In the genomic region with DNA sequence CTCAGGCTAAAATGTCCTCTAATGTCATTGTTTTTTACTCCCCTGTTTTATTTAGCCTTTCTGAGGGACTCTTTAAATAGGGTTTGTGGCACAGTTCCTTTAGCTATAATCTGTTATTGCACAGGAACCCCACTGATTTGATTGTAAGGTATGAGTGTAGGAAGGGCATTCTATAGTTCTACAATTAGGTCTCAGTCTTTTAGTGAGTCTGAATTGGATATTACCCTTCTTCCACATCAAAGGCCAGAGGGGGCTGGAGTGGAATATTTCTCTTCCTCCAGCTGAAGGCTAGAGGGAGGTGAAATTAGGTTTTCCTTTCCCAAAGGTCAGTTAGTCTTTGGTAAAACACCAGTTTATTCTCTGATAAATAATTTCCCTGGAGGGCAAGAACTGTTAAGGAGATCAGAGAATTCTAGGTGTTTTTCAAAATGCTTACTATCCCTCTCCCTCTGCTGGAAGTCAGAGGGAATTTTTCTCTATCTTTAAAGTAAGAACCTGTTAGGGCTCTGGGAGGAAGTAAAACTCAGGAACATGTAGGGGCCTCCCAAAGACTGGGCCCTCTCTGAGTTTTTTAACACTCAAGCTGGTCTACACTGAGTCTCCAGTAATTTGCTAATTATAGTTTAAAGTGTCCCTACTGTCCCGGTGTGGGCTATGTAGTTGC, we compare ENCODE assay signal across 9 cellular contexts.
DNase-seq lines count a peak whose midpoint lies in the region; ATAC-seq and TF ChIP-seq lines count a peak whose summit lies in the region.
"Had no signal": no experiment of that assay in that cellular context is flagged by ENCODE, and none has a peak within 500 bp of the region (broad histone marks: within the 10 kb centered on the region; RNA-seq: fewer than 3 reads in every experiment).

No MANE protein-coding gene starts in this region.

- H3K27me3 ChIP-seq in thoracic aorta (replicated peaks; ENCODE audit: insufficient read depth): no peaks in the 10 kb centered on the region
- H3K27me3 ChIP-seq in CD4-positive, alpha-beta memory T cell (ENCODE audit: insufficient read depth, low read length): no peaks in the 10 kb centered on the region
- H3K27me3 ChIP-seq in gastroesophageal sphincter: no peaks in the 10 kb centered on the region
- H3K27me3 ChIP-seq: BLaER1 treated with 17β-estradiol and CSF1 and Interleukin-3, amounts not matched to agents 10 nM and 100 nM had no signal

- H3K4me1 ChIP-seq in OCI-LY7 (ENCODE audit: insufficient read depth, low read length, poor library complexity, severe bottlenecking) (no peaks in the 10 kb centered on the region), thoracic aorta (ENCODE audit: control insufficient read depth in 1 of 2, low read depth in 2 of 2) (no peaks in the 10 kb centered on the region), gastroesophageal sphincter (no peaks in the 10 kb centered on the region)
- no peaks in the 10 kb centered on the region for H3K4me1 ChIP-seq in CD4-positive, alpha-beta memory T cell (ENCODE audit: insufficient read depth, low read length)
- H3K4me1 ChIP-seq: BLaER1 treated with 17β-estradiol and CSF1 and Interleukin-3, amounts not matched to agents 10 nM and 100 nM had no signal

- H3K9me3 Mint-ChIP-seq in CD4-positive, alpha-beta memory T cell: peaks cover 0 to 3% (median 0%) of the 10 kb centered on the region in 8 donors

- ATAC-seq in thoracic aorta (ENCODE audit: insufficient number of reproducible peaks, low FRiP score, low read depth): no peak
- ATAC-seq in gastroesophageal sphincter: no peak
- ATAC-seq in GM21786 (IDR thresholded peaks at IDR 0.05; ENCODE audit: unreplicated experiment): no peak

- TF ChIP-seq CTCF in OCI-LY7 (conservative IDR thresholded peaks at IDR 0.05; ENCODE audit: low read length) (peak; percentile 21; the same call in 1 of the 2 replicates), thoracic aorta (IDR thresholded peaks at IDR 0.05) (peak; percentile 15), gastroesophageal sphincter (IDR thresholded peaks at IDR 0.05) (peak in 2 of 4 experiments; percentile 17 to 31)

- H4K20me1 ChIP-seq in OCI-LY7 (ENCODE audit: insufficient read depth, low read length): no peaks in the 10 kb centered on the region
- H4K20me1 ChIP-seq: BLaER1 treated with 17β-estradiol and CSF1 and Interleukin-3, amounts not matched to agents 10 nM and 100 nM had no signal

- no peaks in the 10 kb centered on the region for H3K36me3 Mint-ChIP-seq in CD4-positive, alpha-beta memory T cell

- CTCF ChIA-PET in OCI-LY7 (lab: Charles Lee; ENCODE audit: unreplicated experiment): no interaction called here
- CTCF ChIA-PET in CD4-positive, alpha-beta memory T cell (lab: Charles Lee; ENCODE audit: partially characterized antibody): no interaction called here

- H3K9me3 ChIP-seq in OCI-LY7 (ENCODE audit: low read length) (no peaks in the 10 kb centered on the region), thoracic aorta (no peaks in the 10 kb centered on the region), gastroesophageal sphincter (no peaks in the 10 kb centered on the region)
- no peaks in the 10 kb centered on the region for H3K9me3 ChIP-seq in CD4-positive, alpha-beta memory T cell (ENCODE audit: control insufficient read depth in 1 of 2, low read length in 2 of 2)
- H3K9me3 ChIP-seq: BLaER1 treated with 17β-estradiol and CSF1 and Interleukin-3, amounts not matched to agents 10 nM and 100 nM had no signal

- no peaks in the 10 kb centered on the region for H3K79me2 ChIP-seq in OCI-LY7 (ENCODE audit: insufficient read depth, low read depth, low read length)

- H3K27ac Mint-ChIP-seq in CD4-positive, alpha-beta memory T cell: no peak overlapping the region

- no peak for TF ChIP-seq EP300 in gastroesophageal sphincter (IDR thresholded peaks at IDR 0.05)

- peak in 2 of 3 experiments; percentile 8 to 76 for DNase-seq in NCI-H1417 (lab: John Stamatoyannopoulos, UW)
- no peak for DNase-seq in NCI-H1417 treated with DMSO at 0.1 percent for 48 hours (lab: John Stamatoyannopoulos, UW)
- no peak for DNase-seq in OCI-LY7 (ENCODE audit: low spot score)
- peak; percentile 33 for DNase-seq in fibroblast of peridontal ligament (ENCODE audit: extremely low read depth)
- DNase-seq in thoracic aorta (ENCODE audit: low spot score): no peak
- DNase-seq in CD4-positive, alpha-beta memory T cell: no peak

- H2AFZ ChIP-seq in OCI-LY7 (ENCODE audit: low read length): no peak overlapping the region

- no peak overlapping the region for H3K27ac ChIP-seq in OCI-LY7 (ENCODE audit: low read depth, low read length, poor library complexity, severe bottlenecking)
- no peak overlapping the region for H3K27ac ChIP-seq in thoracic aorta
- H3K27ac ChIP-seq in CD4-positive, alpha-beta memory T cell (ENCODE audit: low read depth, low read length): no peak overlapping the region
- H3K27ac ChIP-seq in gastroesophageal sphincter: no peak overlapping the region
- H3K27ac ChIP-seq: BLaER1 treated with 17β-estradiol and CSF1 and Interleukin-3, amounts not matched to agents 10 nM and 100 nM had no signal

- H3K4me1 Mint-ChIP-seq in CD4-positive, alpha-beta memory T cell: no peaks in the 10 kb centered on the region

- H3K27me3 Mint-ChIP-seq in CD4-positive, alpha-beta memory T cell: no peaks in the 10 kb centered on the region

- BruUV-seq in OCI-LY7 (replicated peaks; lab: Mats Ljungman, UMichigan): no TSS peak

- POLR2A ChIA-PET in OCI-LY7 (lab: Charles Lee): no interaction called here
- POLR2A ChIA-PET in CD4-positive, alpha-beta memory T cell (lab: Charles Lee; ENCODE audit: partially characterized antibody): no interaction called here

- H3K4me3 Mint-ChIP-seq in CD4-positive, alpha-beta memory T cell: no peak overlapping the region

- intact Hi-C loops in OCI-LY7 (cut with micrococcal nuclease; ENCODE audit: unreplicated experiment): no loop called here
- intact Hi-C loops in CD4-positive, alpha-beta memory T cell (cut with micrococcal nuclease): no loop called here

- WGBS in gastroesophageal sphincter (ENCODE audit: low coverage in 1 of 2), 2 donors: 31 to 43% methylated on average over 1 of the region's 1 CpG

- H3K36me3 ChIP-seq in OCI-LY7 (ENCODE audit: insufficient read depth, low read length) (no peaks in the 10 kb centered on the region), thoracic aorta (no peaks in the 10 kb centered on the region), gastroesophageal sphincter (no peaks in the 10 kb centered on the region)
- no peaks in the 10 kb centered on the region for H3K36me3 ChIP-seq in CD4-positive, alpha-beta memory T cell (ENCODE audit: insufficient read depth, low read length)
- H3K36me3 ChIP-seq: BLaER1 treated with 17β-estradiol and CSF1 and Interleukin-3, amounts not matched to agents 10 nM and 100 nM had no signal

- no peak overlapping the region for H3K4me2 ChIP-seq in OCI-LY7 (ENCODE audit: low read length)
- H3K4me2 ChIP-seq: BLaER1 treated with 17β-estradiol and CSF1 and Interleukin-3, amounts not matched to agents 10 nM and 100 nM had no signal

- TF ChIP-seq POLR2A in gastroesophageal sphincter (IDR thresholded peaks at IDR 0.05): no peak

- H3K4me3 ChIP-seq in OCI-LY7 (ENCODE audit: low read depth, low read length, poor library complexity, severe bottlenecking) (no peak overlapping the region), thoracic aorta (no peak overlapping the region), gastroesophageal sphincter (no peak overlapping the region)
- no peak overlapping the region for H3K4me3 ChIP-seq in CD4-positive, alpha-beta memory T cell (ENCODE audit: low read length in 2 of 2)
- H3K4me3 ChIP-seq: BLaER1 treated with 17β-estradiol and CSF1 and Interleukin-3, amounts not matched to agents 10 nM and 100 nM had no signal

- H3K9me2 ChIP-seq in OCI-LY7 (ENCODE audit: insufficient read depth, low read length): no peaks in the 10 kb centered on the region

Comparison
In these comparisons a context has a peak if more than half of its experiments do, and no peak if none do; other contexts are left out.
1. DNase-seq: peak in NCI-H1417 (2 of 3) and fibroblast of peridontal ligament (single experiment); none in NCI-H1417 treated with DMSO at 0.1 percent for 48 hours (single experiment), OCI-LY7 (single experiment), thoracic aorta (single experiment) and CD4-positive, alpha-beta memory T cell (0 of 5).